30 cellular contexts compared by ENCODE assay signal in genomic region chrX:19257001-19257400, GRCh38.
"Had no signal": no experiment of that assay in that cellular context is flagged by ENCODE, and none has a peak within 500 bp of the region (broad histone marks: within the 10 kb centered on the region; RNA-seq: fewer than 3 reads in every experiment).

No MANE protein-coding gene starts in this region.

- H3K9me3 Mint-ChIP-seq: activated B cell treated with CpG ODN at 0.5 μM for 24 hours; activated CD4-positive, alpha-beta memory T cell treated with anti-CD3 and anti-CD28 coated beads, Interleukin-2, amount 10 ng/mL, durations not matched to agents 7 days and 5 days; activated naive CD4-positive, alpha-beta T cell treated with anti-CD3 and anti-CD28 coated beads, Interleukin-2, amount 10 ng/mL, durations not matched to agents 7 days and 5 days; activated naive CD8-positive, alpha-beta T cell treated with anti-CD3 and anti-CD28 coated beads, Interleukin-2, amount 50 U/mL, for 24 hours; central memory CD8-positive, alpha-beta T cell had no signal

- H3K27me3 Mint-ChIP-seq: activated B cell treated with CpG ODN at 0.5 μM for 24 hours; activated CD4-positive, alpha-beta memory T cell treated with anti-CD3 and anti-CD28 coated beads, Interleukin-2, amount 10 ng/mL, durations not matched to agents 7 days and 5 days; activated naive CD4-positive, alpha-beta T cell treated with anti-CD3 and anti-CD28 coated beads, Interleukin-2, amount 10 ng/mL, durations not matched to agents 7 days and 5 days had no signal

- H3K27ac ChIP-seq: cardiac muscle cell, PC-9, VCaP had no signal

- H3K36me3 ChIP-seq: cardiac muscle cell had no signal

- H3K4me3 Mint-ChIP-seq: activated B cell treated with CpG ODN at 0.5 μM for 24 hours; activated CD4-positive, alpha-beta memory T cell treated with anti-CD3 and anti-CD28 coated beads, Interleukin-2, amount 10 ng/mL, durations not matched to agents 7 days and 5 days; activated CD8-positive, alpha-beta memory T cell treated with anti-CD3 and anti-CD28 coated beads, Interleukin-2, amount 10 ng/mL, durations not matched to agents 7 days and 5 days; activated naive CD4-positive, alpha-beta T cell treated with anti-CD3 and anti-CD28 coated beads, Interleukin-2, amount 10 ng/mL, durations not matched to agents 7 days and 5 days; activated naive CD8-positive, alpha-beta T cell; activated naive CD8-positive, alpha-beta T cell treated with anti-CD3 and anti-CD28 coated beads, Interleukin-2, amount 50 U/mL, for 24 hours; central memory CD8-positive, alpha-beta T cell had no signal

- H3K27ac Mint-ChIP-seq: activated B cell treated with CpG ODN at 0.5 μM for 24 hours; activated CD4-positive, alpha-beta memory T cell treated with anti-CD3 and anti-CD28 coated beads, Interleukin-2, amount 10 ng/mL, durations not matched to agents 7 days and 5 days; activated CD8-positive, alpha-beta memory T cell treated with anti-CD3 and anti-CD28 coated beads, Interleukin-2, amount 10 ng/mL, durations not matched to agents 7 days and 5 days; activated naive CD4-positive, alpha-beta T cell treated with anti-CD3 and anti-CD28 coated beads, Interleukin-2, amount 10 ng/mL, durations not matched to agents 7 days and 5 days; activated naive CD8-positive, alpha-beta T cell; activated naive CD8-positive, alpha-beta T cell treated with anti-CD3 and anti-CD28 coated beads, Interleukin-2, amount 50 U/mL, for 24 hours had no signal

- H3K4me1 Mint-ChIP-seq: activated B cell treated with CpG ODN at 0.5 μM for 24 hours; activated CD4-positive, alpha-beta memory T cell treated with anti-CD3 and anti-CD28 coated beads, Interleukin-2, amount 10 ng/mL, durations not matched to agents 7 days and 5 days; activated CD8-positive, alpha-beta memory T cell treated with anti-CD3 and anti-CD28 coated beads, Interleukin-2, amount 10 ng/mL, durations not matched to agents 7 days and 5 days; activated naive CD4-positive, alpha-beta T cell treated with anti-CD3 and anti-CD28 coated beads, Interleukin-2, amount 10 ng/mL, durations not matched to agents 7 days and 5 days; activated naive CD8-positive, alpha-beta T cell treated with anti-CD3 and anti-CD28 coated beads, Interleukin-2, amount 50 U/mL, for 24 hours; central memory CD8-positive, alpha-beta T cell had no signal

- DNase-seq: activated B cell treated with CpG ODN at 0.5 μM for 24 hours; activated CD4-positive, alpha-beta memory T cell treated with anti-CD3 and anti-CD28 coated beads, Interleukin-2, amount 10 ng/mL, durations not matched to agents 7 days and 5 days; activated CD4-positive, alpha-beta T cell treated with anti-CD3 and anti-CD28 coated beads for 48 hours; activated CD4-positive, CD25-positive, alpha-beta regulatory T cell treated with anti-CD3 and anti-CD28 coated beads, Interleukin-2, amount 50 U/mL, for 72 hours; activated CD8-positive, alpha-beta memory T cell treated with anti-CD3 and anti-CD28 coated beads for 24 hours; activated CD8-positive, alpha-beta memory T cell treated with anti-CD3 and anti-CD28 coated beads, Interleukin-2, amount 10 ng/mL, durations not matched to agents 7 days and 5 days; activated CD8-positive, alpha-beta memory T cell treated with anti-CD3 and anti-CD28 coated beads, Interleukin-2, amount 50 U/mL, for 48 hours; activated effector memory CD4-positive, alpha-beta T cell treated with Interleukin-2 at 50 U/mL for 16 hours; activated naive CD4-positive, alpha-beta T cell treated with anti-CD3 and anti-CD28 coated beads, Interleukin-2, amount 10 ng/mL, durations not matched to agents 7 days and 5 days; activated naive CD8-positive, alpha-beta T cell treated with anti-CD3 and anti-CD28 coated beads, Interleukin-2, amount 50 U/mL, for 24 hours; activated T-cell treated with anti-CD3 and anti-CD28 coated beads, Interleukin-2, amount 50 U/mL, for 48 hours; anterior cingulate cortex; Karpas-422; KBM-7; NCI-H1105; NCI-H1417 treated with DMSO at 0.1 percent for 48 hours; NCI-H187 treated with DMSO at 0.1 percent for 48 hours; NCI-H2081; NCI-H345; NCI-H524 treated with DMSO at 0.1 percent for 48 hours; PC-9; Right ventricle myocardium superior; SW 1271; T-helper 1 cell; T-helper 2 cell; T-helper 9 cell had no signal

- ATAC-seq: activated CD8-positive, alpha-beta memory T cell treated with anti-CD3 and anti-CD28 coated beads, Interleukin-2, amount 10 ng/mL, durations not matched to agents 7 days and 5 days; activated naive CD8-positive, alpha-beta T cell treated with anti-CD3 and anti-CD28 coated beads, Interleukin-2, amount 50 U/mL, for 24 hours had no signal

- H3K27me3 ChIP-seq: cardiac muscle cell had no signal

- H3K4me3 ChIP-seq: cardiac muscle cell, PC-9 had no signal

- H3K36me3 Mint-ChIP-seq: activated CD8-positive, alpha-beta memory T cell treated with anti-CD3 and anti-CD28 coated beads, Interleukin-2, amount 10 ng/mL, durations not matched to agents 7 days and 5 days; activated naive CD4-positive, alpha-beta T cell treated with anti-CD3 and anti-CD28 coated beads, Interleukin-2, amount 10 ng/mL, durations not matched to agents 7 days and 5 days; activated naive CD8-positive, alpha-beta T cell had no signal
